28 cellular contexts compared by ENCODE assay signal in the genomic region with DNA sequence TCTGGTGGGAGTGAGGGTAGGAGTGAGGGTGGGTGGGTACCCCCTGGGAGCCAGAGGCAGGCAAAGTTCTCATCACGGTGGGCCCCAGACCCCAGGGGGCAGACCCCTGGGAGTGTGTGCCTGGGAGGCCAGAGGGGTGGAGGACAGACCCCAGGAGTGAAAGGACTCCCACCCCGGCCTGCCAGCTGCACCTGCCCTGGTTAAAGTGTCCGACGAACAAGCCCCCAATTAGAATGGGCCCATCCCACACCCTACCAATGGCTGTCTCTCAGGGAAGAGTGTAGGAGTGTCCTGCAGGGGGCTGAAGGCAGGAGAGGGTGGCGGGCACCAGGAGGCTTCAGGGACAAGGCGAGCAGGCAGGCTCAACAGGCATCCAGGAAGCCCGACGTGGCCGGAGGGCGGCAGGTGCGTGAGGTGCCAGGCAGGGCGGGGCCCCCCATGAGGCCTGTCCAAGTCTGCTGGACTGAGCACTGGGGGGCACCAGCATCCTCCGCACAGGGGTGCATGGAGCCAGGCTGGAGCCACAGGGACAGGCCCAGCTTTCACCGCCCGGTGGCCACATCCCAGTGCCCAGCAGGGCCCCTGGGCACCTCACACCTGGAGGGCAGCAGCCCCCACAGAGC. TPM values are rescaled to one million over a fixed set of nuclear protein-coding genes. Genes with fewer than 3 reads are reported as not detected.
DNase-seq lines count a peak whose midpoint lies in the region; ATAC-seq, FAIRE-seq and TF ChIP-seq lines count a peak whose summit lies in the region.
"Had no signal": no experiment of that assay in that cellular context is flagged by ENCODE, and none has a peak within 500 bp of the region (broad histone marks: within the 10 kb centered on the region; RNA-seq: fewer than 3 reads in every experiment).

No MANE protein-coding gene starts in this region.

- H3K9ac ChIP-seq in HepG2 (ENCODE audit: insufficient read depth, low read depth, low read length) (no peak overlapping the region), trophoblast cell (ENCODE audit: low read length) (no peak overlapping the region)
- H3K9ac ChIP-seq: BLaER1 had no signal

- WGBS in HepG2 (ENCODE audit: low lambda C conversion rate): 5% methylated on average over 4 of the region's 15 CpGs
- 71 to 76% methylated on average over 15 of the region's 15 CpGs for WGBS in aorta, 2 donors
- no CpG with 5 or more reads among the region's 15 CpGs for WGBS in trophoblast cell (ENCODE audit: extremely low coverage, insufficient coverage, insufficient read length)

- H3K18ac ChIP-seq in trophoblast cell (ENCODE audit: low read length): no peak overlapping the region

- no peak overlapping the region for H3K14ac ChIP-seq in trophoblast cell (ENCODE audit: low read length)

- H3K9me3 Mint-ChIP-seq in stimulated activated naive CD8-positive, alpha-beta T cell treated with anti-CD3 and anti-CD28 coated beads, Interleukin-15, amount 100 ng/mL, for 72 hours: peaks cover 8 to 19% of the 10 kb centered on the region in 2 donors

- H2AFZ ChIP-seq in HepG2 (ENCODE audit: low read length): no peak overlapping the region
- no peak overlapping the region for H2AFZ ChIP-seq in trophoblast cell (ENCODE audit: insufficient read depth, low read length, poor library complexity)

- in situ Hi-C loops in HepG2 (cut with HindIII; ENCODE audit: extremely low pct_ligation_motif_present, low pct_unique_long_range_greater_than_20kb): no loop called here

- H4K20me1 ChIP-seq in HepG2 (ENCODE audit: insufficient read depth, low read length): no peaks in the 10 kb centered on the region
- H4K20me1 ChIP-seq: BLaER1 had no signal

- no peaks in the 10 kb centered on the region for H3K9me3 ChIP-seq in HepG2 (ENCODE audit: low read length)
- H3K9me3 ChIP-seq in aorta (ENCODE audit: control insufficient read depth, low read length): peaks cover 3% of the 10 kb centered on the region
- peaks cover 23% of the 10 kb centered on the region for H3K9me3 ChIP-seq in trophoblast cell (ENCODE audit: insufficient read depth, low read depth, low read length)

- no TSS peak for BruUV-seq in HepG2 (replicated peaks; lab: Mats Ljungman, UMichigan)

- TF ChIP-seq CTCF in HepG2 (CRISPR knock-in tag; IDR thresholded peaks at IDR 0.05): peak; percentile 33; the same call in 1 of the 2 replicates

- H3K79me2 ChIP-seq in HepG2 (ENCODE audit: insufficient read depth, low read length) (no peaks in the 10 kb centered on the region), trophoblast cell (ENCODE audit: control insufficient read depth, insufficient read depth, low read length, poor library complexity) (no peaks in the 10 kb centered on the region)

- no peak for TF ChIP-seq EP300 in HepG2 (IDR thresholded peaks at IDR 0.05; ENCODE audit: low read depth in 2 of 2, low read length in 2 of 2)
- TF ChIP-seq EP300 in HepG2 (CRISPR knock-in tag; IDR thresholded peaks at IDR 0.05; ENCODE audit: borderline replicate concordance): no peak

- no peak for DNase-seq in stimulated activated naive CD8-positive, alpha-beta T cell treated with anti-CD3 and anti-CD28 coated beads, Interleukin-15, amount 100 ng/mL, for 72 hours
- no peak for DNase-seq in stimulated activated naive CD8-positive, alpha-beta T cell treated with anti-CD3 and anti-CD28 coated beads, Interleukin-15, Interleukin-2, amounts not matched to agents 100 U/mL and 50 U/mL, for 24 hours
- DNase-seq in NCI-H69 (lab: John Stamatoyannopoulos, UW): peak; percentile 5
- DNase-seq in HepG2 (ENCODE audit: low spot score): no peak
- DNase-seq in aorta: peak; percentile 29 to 45
- DNase-seq in DMS53 treated with DMSO at 0.1 percent for 48 hours (lab: John Stamatoyannopoulos, UW; ENCODE audit: unreplicated experiment): no peak
- DNase-seq in trophoblast cell: no peak
- DNase-seq: activated CD4-positive, CD25-positive, alpha-beta regulatory T cell treated with anti-CD3 and anti-CD28 coated beads, Interleukin-2, amount 50 U/mL, for 72 hours; activated CD8-positive, alpha-beta T cell treated with anti-CD3 and anti-CD28 coated beads for 36 hours; activated gamma-delta T cell treated with Interleukin-2 at 50 U/mL for 16 hours; IMR-90; NCI-H1930; NCI-H226; NCI-H748 treated with DMSO at 0.1 percent for 48 hours; retina; stimulated activated CD4-positive, alpha-beta T cell treated with anti-CD3 and anti-CD28 coated beads, Interleukin-2, amount 100 ng/mL, for 48 hours; T-helper 1 cell had no signal

- CTCF ChIA-PET in HepG2 (lab: Yijun Ruan, JAX; ENCODE audit: low intra/inter-chr PET ratio, low total read pairs): no interaction called here

- FAIRE-seq in HepG2 (lab: Jason Lieb, UNC): no peak
- FAIRE-seq: endothelial cell of umbilical vein, urothelium cell line had no signal

- no peak overlapping the region for H3K4me3 ChIP-seq in HepG2 (replicated peaks in 1 of 3; ENCODE audit: insufficient read depth in 1 of 3, low read depth in 2 of 3, low read length in 3 of 3)
- no peak overlapping the region for H3K4me3 ChIP-seq in aorta (ENCODE audit: low read length in 2 of 2)
- no peak overlapping the region for H3K4me3 ChIP-seq in trophoblast cell (ENCODE audit: low read depth, low read length)
- H3K4me3 ChIP-seq: BLaER1 had no signal

- no peak overlapping the region for H2AK5ac ChIP-seq in trophoblast cell (ENCODE audit: low read length)

- H3K27ac ChIP-seq in HepG2 (ENCODE audit: extremely low read length, insufficient read depth, low read length) (no peak overlapping the region), aorta (ENCODE audit: low read depth in 1 of 2, low read length in 2 of 2) (no peak overlapping the region), trophoblast cell (ENCODE audit: low read depth, low read length) (no peak overlapping the region)
- H3K27ac ChIP-seq: BLaER1 had no signal

- no peak overlapping the region for H4K8ac ChIP-seq in trophoblast cell (ENCODE audit: low read depth, low read length)

- no peak overlapping the region for H4K12ac ChIP-seq in trophoblast cell (ENCODE audit: low read depth, low read length)

- TF ChIP-seq RAD21 in HepG2 (CRISPR knock-in tag; IDR thresholded peaks at IDR 0.05): no peak

- H3K36me3 ChIP-seq in HepG2 (replicated peaks in 1 of 2; ENCODE audit: control insufficient read depth in 1 of 2, insufficient read depth in 2 of 2, low read length in 2 of 2) (no peaks in the 10 kb centered on the region), aorta (ENCODE audit: control insufficient read depth in 1 of 2, insufficient read depth in 2 of 2, low read length in 1 of 2) (no peaks in the 10 kb centered on the region), trophoblast cell (ENCODE audit: control insufficient read depth in 1 of 2, insufficient read depth in 2 of 2, low read length in 2 of 2) (no peaks in the 10 kb centered on the region)
- H3K36me3 ChIP-seq: BLaER1 had no signal

- ATAC-seq in stimulated activated naive CD8-positive, alpha-beta T cell treated with anti-CD3 and anti-CD28 coated beads, Interleukin-15, amount 100 ng/mL, for 72 hours: peak; percentile 39
- no peak for ATAC-seq in stimulated activated naive CD8-positive, alpha-beta T cell treated with anti-CD3 and anti-CD28 coated beads, Interleukin-15, Interleukin-2, amounts not matched to agents 100 U/mL and 50 U/mL, for 24 hours
- ATAC-seq in HepG2 (peak; percentile 59), aorta (ENCODE audit: low FRiP score) (no peak), HG02840 (IDR thresholded peaks at IDR 0.05; ENCODE audit: low FRiP score, unreplicated experiment) (no peak)
- ATAC-seq: activated CD8-positive, alpha-beta T cell treated with anti-CD3 and anti-CD28 coated beads for 36 hours had no signal

- H3K23ac ChIP-seq in trophoblast cell (ENCODE audit: low read length): no peak overlapping the region

- H3K4me3 Mint-ChIP-seq in stimulated activated naive CD8-positive, alpha-beta T cell treated with anti-CD3 and anti-CD28 coated beads, Interleukin-15, amount 100 ng/mL, for 72 hours: no peak overlapping the region
- H3K4me3 Mint-ChIP-seq: activated CD8-positive, alpha-beta T cell treated with anti-CD3 and anti-CD28 coated beads for 36 hours; natural killer cell treated with Interleukin-12 subunit alpha and Interleukin-12 subunit beta and Interleukin-15 and Interleukin-18, amount 100 ng/mL, for 72 hours had no signal

- H3K4me2 ChIP-seq in HepG2 (ENCODE audit: low read depth, low read length) (no peak overlapping the region), trophoblast cell (ENCODE audit: low read length) (no peak overlapping the region)
- H3K4me2 ChIP-seq: BLaER1 had no signal

- no peaks in the 10 kb centered on the region for H3K79me1 ChIP-seq in trophoblast cell (ENCODE audit: low read length)

- intact Hi-C loops in HepG2 (cut with micrococcal nuclease; ENCODE audit: unreplicated experiment): no loop called here
- intact Hi-C loops in aorta (cut with DNase I): no loop called here

- H3K27me3 ChIP-seq in HepG2 (ENCODE audit: control insufficient read depth in 1 of 2, insufficient read depth in 2 of 2, low read length in 2 of 2) (peaks cover 15 to 60% of the 10 kb centered on the region in 2 experiments; a peak in 4 of 5 replicates), aorta (ENCODE audit: control insufficient read depth in 1 of 2, insufficient read depth in 2 of 2, low read length in 1 of 2) (no peaks in the 10 kb centered on the region), trophoblast cell (ENCODE audit: insufficient read depth, low read length) (no peaks in the 10 kb centered on the region)
- H3K27me3 ChIP-seq: BLaER1 had no signal

- H3K4me1 ChIP-seq in HepG2 (ENCODE audit: insufficient read depth, low read length) (peaks cover 8% of the 10 kb centered on the region), aorta (ENCODE audit: control insufficient read depth in 1 of 2, insufficient read depth in 2 of 2, low read length in 2 of 2) (no peaks in the 10 kb centered on the region), trophoblast cell (ENCODE audit: control insufficient read depth in 1 of 2, insufficient read depth in 2 of 2, low read length in 2 of 2) (no peaks in the 10 kb centered on the region)

- no peaks in the 10 kb centered on the region for H3K4me1 Mint-ChIP-seq in stimulated activated naive CD8-positive, alpha-beta T cell treated with anti-CD3 and anti-CD28 coated beads, Interleukin-15, amount 100 ng/mL, for 72 hours

- H3K4ac ChIP-seq in trophoblast cell (ENCODE audit: low read depth, low read length): no peak overlapping the region

- peaks cover 47% of the 10 kb centered on the region for H3K27me3 Mint-ChIP-seq in stimulated activated naive CD8-positive, alpha-beta T cell treated with anti-CD3 and anti-CD28 coated beads, Interleukin-15, amount 100 ng/mL, for 72 hours

- POLR2A ChIA-PET in HepG2 (lab: Yijun Ruan, JAX): interaction anchor here (0.6 kb wide), 1 partner anchor 17 kb away, joined by 3 read pairs; no protein-coding TSS in a partner anchor

- no peak for TF ChIP-seq POLR2A in HepG2 (IDR thresholded peaks at IDR 0.05; ENCODE audit: insufficient read depth in 1 of 2, low read depth in 2 of 2, low read length in 2 of 2)

- no peak overlapping the region for H3K27ac Mint-ChIP-seq in stimulated activated naive CD8-positive, alpha-beta T cell treated with anti-CD3 and anti-CD28 coated beads, Interleukin-15, amount 100 ng/mL, for 72 hours
- H3K27ac Mint-ChIP-seq: activated CD8-positive, alpha-beta T cell treated with anti-CD3 and anti-CD28 coated beads for 36 hours; natural killer cell treated with Interleukin-12 subunit alpha and Interleukin-12 subunit beta and Interleukin-15 and Interleukin-18, amount 100 ng/mL, for 72 hours had no signal

- H2BK120ac ChIP-seq in trophoblast cell (ENCODE audit: insufficient read depth, low read length, poor library complexity): no peak overlapping the region

- no peak overlapping the region for H2BK12ac ChIP-seq in trophoblast cell (ENCODE audit: low read length)

- H4K91ac ChIP-seq in trophoblast cell (ENCODE audit: low read depth, low read length): no peak overlapping the region

- no peak overlapping the region for H2BK5ac ChIP-seq in trophoblast cell (ENCODE audit: low read depth, low read length, poor library complexity)

RNA-seq across cellular contexts. Expression of a gene that starts 8.7 kb away (rescaled TPM):
- 0.38 TPM in 1 of 2 replicates, not detected in the other for total RNA-seq in HepG2 (2016; rRNA removed; fragmentation: Illumina TruSeq; extraction: Trizol)
- total RNA-seq in HepG2 (2016; cell fraction: cytosol; rRNA removed; fragmentation: Illumina TruSeq; extraction: Trizol; ENCODE audit: low read depth): 0.20 TPM in 1 of 2 replicates, not detected in the other
- 0.09 TPM in 1 of 2 replicates, not detected in the other for total RNA-seq in HepG2 (2016; cell fraction: insoluble cytoplasmic fraction; rRNA removed; fragmentation: Illumina TruSeq; extraction: Trizol)
- total RNA-seq in HepG2 (2016; cell fraction: membrane; rRNA removed; fragmentation: Illumina TruSeq; extraction: Trizol): 0.25 TPM in 1 of 2 replicates, not detected in the other
- not detected in 2 replicates for total RNA-seq in HepG2 (2016; cell fraction: nucleus; rRNA removed; fragmentation: Illumina TruSeq; extraction: Trizol)
- polyA plus RNA-seq in HepG2 (2011; rRNA removed): 0.38 and 0.40 TPM in 2 replicates
- 0.43 and 0.62 TPM in 2 replicates for polyA plus RNA-seq in HepG2 (2011; cell fraction: cytosol; rRNA removed)
- polyA plus RNA-seq in HepG2 (2011; cell fraction: nucleus; rRNA removed): 0.33 and 0.45 TPM in 2 replicates
- polyA plus RNA-seq in HepG2 (2012): 0.38 and 0.73 TPM in 2 replicates
- polyA plus RNA-seq in HepG2 (2016; cell fraction: cytosol; fragmentation: Illumina TruSeq; extraction: Trizol; ENCODE audit: low read depth): not detected in 2 replicates
- not detected in 2 replicates for polyA plus RNA-seq in HepG2 (2016; cell fraction: insoluble cytoplasmic fraction; fragmentation: Illumina TruSeq; extraction: Trizol; ENCODE audit: low read depth)
- polyA plus RNA-seq in HepG2 (2016; cell fraction: membrane; fragmentation: Illumina TruSeq; extraction: Trizol; ENCODE audit: low read depth): 0.13 TPM in 1 of 2 replicates, not detected in the other
- polyA plus RNA-seq in HepG2 (2016; cell fraction: nucleus; fragmentation: Illumina TruSeq; extraction: Trizol; ENCODE audit: insufficient read depth, low read depth): not detected in 2 replicates
- 0.32 TPM in 1 of 2 replicates, not detected in the other for polyA minus RNA-seq in HepG2 (2011; rRNA and poly(A)+ RNA removed; ENCODE audit: low replicate concordance)
- polyA minus RNA-seq in HepG2 (2011; cell fraction: cytosol; rRNA and poly(A)+ RNA removed): 0.69 and 1.3 TPM in 2 replicates
- polyA minus RNA-seq in HepG2 (2011; cell fraction: nucleus; rRNA and poly(A)+ RNA removed): 0.37 and 1.3 TPM in 2 replicates
- total RNA-seq in aorta: 1 to 10 TPM; 1.9 to 2.4 TPM
- polyA plus RNA-seq in aorta: 1 to 10 TPM; 1.1 to 4.0 TPM
- 0.96 and 1.6 TPM in 2 replicates for polyA plus RNA-seq in trophoblast cell (2013)
- total RNA-seq: RPMI7951 had no signal
- polyA plus RNA-seq: IMR-90 had no signal

RNA-seq across cellular contexts. Expression of a gene that starts 40.0 kb away (rescaled TPM):
- total RNA-seq in HepG2 (2016; rRNA removed; fragmentation: Illumina TruSeq; extraction: Trizol): 753 and 1,048 TPM in 2 replicates
- 458 and 593 TPM in 2 replicates for total RNA-seq in HepG2 (2016; cell fraction: cytosol; rRNA removed; fragmentation: Illumina TruSeq; extraction: Trizol; ENCODE audit: low read depth)
- total RNA-seq in HepG2 (2016; cell fraction: insoluble cytoplasmic fraction; rRNA removed; fragmentation: Illumina TruSeq; extraction: Trizol): 792 and 1,109 TPM in 2 replicates
- 613 and 660 TPM in 2 replicates for total RNA-seq in HepG2 (2016; cell fraction: membrane; rRNA removed; fragmentation: Illumina TruSeq; extraction: Trizol)
- total RNA-seq in HepG2 (2016; cell fraction: nucleus; rRNA removed; fragmentation: Illumina TruSeq; extraction: Trizol): 219 and 249 TPM in 2 replicates
- 301 and 305 TPM in 2 replicates for polyA plus RNA-seq in HepG2 (2011; rRNA removed)
- 507 and 666 TPM in 2 replicates for polyA plus RNA-seq in HepG2 (2011; cell fraction: cytosol; rRNA removed)
- polyA plus RNA-seq in HepG2 (2011; cell fraction: nucleus; rRNA removed): 133 and 152 TPM in 2 replicates
- polyA plus RNA-seq in HepG2 (2012): 451 and 767 TPM in 2 replicates
- 482 and 603 TPM in 2 replicates for polyA plus RNA-seq in HepG2 (2016; cell fraction: cytosol; fragmentation: Illumina TruSeq; extraction: Trizol; ENCODE audit: low read depth)
- polyA plus RNA-seq in HepG2 (2016; cell fraction: insoluble cytoplasmic fraction; fragmentation: Illumina TruSeq; extraction: Trizol; ENCODE audit: low read depth): 926 and 995 TPM in 2 replicates
- 496 and 594 TPM in 2 replicates for polyA plus RNA-seq in HepG2 (2016; cell fraction: membrane; fragmentation: Illumina TruSeq; extraction: Trizol; ENCODE audit: low read depth)
- polyA plus RNA-seq in HepG2 (2016; cell fraction: nucleus; fragmentation: Illumina TruSeq; extraction: Trizol; ENCODE audit: insufficient read depth, low read depth): 426 and 431 TPM in 2 replicates
- 68.8 and 71.4 TPM in 2 replicates for polyA minus RNA-seq in HepG2 (2011; rRNA and poly(A)+ RNA removed; ENCODE audit: low replicate concordance)
- polyA minus RNA-seq in HepG2 (2011; cell fraction: cytosol; rRNA and poly(A)+ RNA removed): 62.0 and 63.6 TPM in 2 replicates
- polyA minus RNA-seq in HepG2 (2011; cell fraction: nucleus; rRNA and poly(A)+ RNA removed): 23.6 and 38.7 TPM in 2 replicates
- 100 to 1,000 TPM; 152 to 162 TPM for total RNA-seq in aorta
- polyA plus RNA-seq in aorta: 100 to 1,000 TPM; 492 to 599 TPM
- 783 and 790 TPM in 2 replicates for polyA plus RNA-seq in trophoblast cell (2013)

RNA-seq across cellular contexts. Expression of a gene that starts 40.3 kb away (rescaled TPM):
- total RNA-seq in HepG2 (2016; rRNA removed; fragmentation: Illumina TruSeq; extraction: Trizol) (11.0 and 16.0 TPM in 2 replicates), aorta (10 to 100 TPM in 1 of 2 donors, 1 to 10 TPM in 1; 5.7 to 11.5 TPM)
- total RNA-seq in HepG2 (2016; cell fraction: cytosol; rRNA removed; fragmentation: Illumina TruSeq; extraction: Trizol; ENCODE audit: low read depth): 6.7 and 8.0 TPM in 2 replicates
- 10.1 and 16.2 TPM in 2 replicates for total RNA-seq in HepG2 (2016; cell fraction: insoluble cytoplasmic fraction; rRNA removed; fragmentation: Illumina TruSeq; extraction: Trizol)
- 7.6 and 8.2 TPM in 2 replicates for total RNA-seq in HepG2 (2016; cell fraction: membrane; rRNA removed; fragmentation: Illumina TruSeq; extraction: Trizol)
- total RNA-seq in HepG2 (2016; cell fraction: nucleus; rRNA removed; fragmentation: Illumina TruSeq; extraction: Trizol): 15.9 and 16.6 TPM in 2 replicates
- polyA plus RNA-seq in HepG2 (2011; rRNA removed) (6.5 and 11.5 TPM in 2 replicates), aorta (10 to 100 TPM; 15.4 to 19.8 TPM)
- 4.1 and 4.4 TPM in 2 replicates for polyA plus RNA-seq in HepG2 (2011; cell fraction: cytosol; rRNA removed)
- 40.0 and 46.9 TPM in 2 replicates for polyA plus RNA-seq in HepG2 (2011; cell fraction: nucleus; rRNA removed)
- 7.4 and 8.9 TPM in 2 replicates for polyA plus RNA-seq in HepG2 (2012)
- polyA plus RNA-seq in HepG2 (2016; cell fraction: cytosol; fragmentation: Illumina TruSeq; extraction: Trizol; ENCODE audit: low read depth): 4.4 and 5.5 TPM in 2 replicates
- 8.5 and 12.2 TPM in 2 replicates for polyA plus RNA-seq in HepG2 (2016; cell fraction: insoluble cytoplasmic fraction; fragmentation: Illumina TruSeq; extraction: Trizol; ENCODE audit: low read depth)
- 4.9 and 6.3 TPM in 2 replicates for polyA plus RNA-seq in HepG2 (2016; cell fraction: membrane; fragmentation: Illumina TruSeq; extraction: Trizol; ENCODE audit: low read depth)
- polyA plus RNA-seq in HepG2 (2016; cell fraction: nucleus; fragmentation: Illumina TruSeq; extraction: Trizol; ENCODE audit: insufficient read depth, low read depth): 33.7 and 41.8 TPM in 2 replicates
- 3.4 and 4.4 TPM in 2 replicates for polyA minus RNA-seq in HepG2 (2011; rRNA and poly(A)+ RNA removed; ENCODE audit: low replicate concordance)
- 1.4 TPM in 1 of 2 replicates, not detected in the other for polyA minus RNA-seq in HepG2 (2011; cell fraction: cytosol; rRNA and poly(A)+ RNA removed)
- 11.8 and 15.5 TPM in 2 replicates for polyA minus RNA-seq in HepG2 (2011; cell fraction: nucleus; rRNA and poly(A)+ RNA removed)
- 5.2 and 5.5 TPM in 2 replicates for polyA plus RNA-seq in trophoblast cell (2013)

RNA-seq across cellular contexts. Expression of a gene that starts 54.9 kb away (rescaled TPM):
- total RNA-seq in HepG2 (2016; rRNA removed; fragmentation: Illumina TruSeq; extraction: Trizol) (0.07 TPM in 1 of 2 replicates, not detected in the other), aorta (10 to 100 TPM; 10.8 to 20.0 TPM)
- not detected in 2 replicates for total RNA-seq in HepG2 (2016; cell fraction: cytosol; rRNA removed; fragmentation: Illumina TruSeq; extraction: Trizol; ENCODE audit: low read depth)
- total RNA-seq in HepG2 (2016; cell fraction: insoluble cytoplasmic fraction; rRNA removed; fragmentation: Illumina TruSeq; extraction: Trizol): 0.09 TPM in 1 of 2 replicates, not detected in the other
- total RNA-seq in HepG2 (2016; cell fraction: membrane; rRNA removed; fragmentation: Illumina TruSeq; extraction: Trizol): not detected in 2 replicates
- 0.62 TPM in 1 of 2 replicates, not detected in the other for total RNA-seq in HepG2 (2016; cell fraction: nucleus; rRNA removed; fragmentation: Illumina TruSeq; extraction: Trizol)
- polyA plus RNA-seq in HepG2 (2011; rRNA removed) (0.17 and 0.22 TPM in 2 replicates), aorta (10 to 100 TPM in 1 of 2 donors, 1 to 10 TPM in 1; 3.0 to 22.9 TPM)
- 0.10 and 0.16 TPM in 2 replicates for polyA plus RNA-seq in HepG2 (2011; cell fraction: cytosol; rRNA removed)
- polyA plus RNA-seq in HepG2 (2011; cell fraction: nucleus; rRNA removed): 1.9 and 2.5 TPM in 2 replicates
- 0.21 and 0.29 TPM in 2 replicates for polyA plus RNA-seq in HepG2 (2012)
- 0.07 TPM in 1 of 2 replicates, not detected in the other for polyA plus RNA-seq in HepG2 (2016; cell fraction: cytosol; fragmentation: Illumina TruSeq; extraction: Trizol; ENCODE audit: low read depth)
- not detected in 2 replicates for polyA plus RNA-seq in HepG2 (2016; cell fraction: insoluble cytoplasmic fraction; fragmentation: Illumina TruSeq; extraction: Trizol; ENCODE audit: low read depth)
- not detected in 2 replicates for polyA plus RNA-seq in HepG2 (2016; cell fraction: membrane; fragmentation: Illumina TruSeq; extraction: Trizol; ENCODE audit: low read depth)
- 0.53 TPM in 1 of 2 replicates, not detected in the other for polyA plus RNA-seq in HepG2 (2016; cell fraction: nucleus; fragmentation: Illumina TruSeq; extraction: Trizol; ENCODE audit: insufficient read depth, low read depth)
- 0.12 TPM in 1 of 2 replicates, not detected in the other for polyA minus RNA-seq in HepG2 (2011; rRNA and poly(A)+ RNA removed; ENCODE audit: low replicate concordance)
- not detected in 2 replicates for polyA minus RNA-seq in HepG2 (2011; cell fraction: cytosol; rRNA and poly(A)+ RNA removed)
- 0.25 and 0.26 TPM in 2 replicates for polyA minus RNA-seq in HepG2 (2011; cell fraction: nucleus; rRNA and poly(A)+ RNA removed)
- 1.8 and 2.1 TPM in 2 replicates for polyA plus RNA-seq in trophoblast cell (2013)
- total RNA-seq: RPMI7951 had no signal

RNA-seq across cellular contexts. Expression of a gene that starts 58.0 kb away (rescaled TPM):
- total RNA-seq in HepG2 (2016; rRNA removed; fragmentation: Illumina TruSeq; extraction: Trizol) (not detected in 2 replicates), aorta (not detected)
- total RNA-seq in HepG2 (2016; cell fraction: cytosol; rRNA removed; fragmentation: Illumina TruSeq; extraction: Trizol; ENCODE audit: low read depth): not detected in 2 replicates
- total RNA-seq in HepG2 (2016; cell fraction: insoluble cytoplasmic fraction; rRNA removed; fragmentation: Illumina TruSeq; extraction: Trizol): not detected in 2 replicates
- not detected in 2 replicates for total RNA-seq in HepG2 (2016; cell fraction: membrane; rRNA removed; fragmentation: Illumina TruSeq; extraction: Trizol)
- total RNA-seq in HepG2 (2016; cell fraction: nucleus; rRNA removed; fragmentation: Illumina TruSeq; extraction: Trizol): not detected in 2 replicates
- polyA plus RNA-seq in HepG2 (2011; rRNA removed) (not detected in 2 replicates), aorta (not detected)
- 0.04 TPM in 1 of 2 replicates, not detected in the other for polyA plus RNA-seq in HepG2 (2011; cell fraction: cytosol; rRNA removed)
- polyA plus RNA-seq in HepG2 (2011; cell fraction: nucleus; rRNA removed): not detected in 2 replicates
- 0.05 TPM in 1 of 2 replicates, not detected in the other for polyA plus RNA-seq in HepG2 (2012)
- not detected in 2 replicates for polyA plus RNA-seq in HepG2 (2016; cell fraction: cytosol; fragmentation: Illumina TruSeq; extraction: Trizol; ENCODE audit: low read depth)
- polyA plus RNA-seq in HepG2 (2016; cell fraction: insoluble cytoplasmic fraction; fragmentation: Illumina TruSeq; extraction: Trizol; ENCODE audit: low read depth): not detected in 2 replicates
- polyA plus RNA-seq in HepG2 (2016; cell fraction: membrane; fragmentation: Illumina TruSeq; extraction: Trizol; ENCODE audit: low read depth): not detected in 2 replicates
- polyA plus RNA-seq in HepG2 (2016; cell fraction: nucleus; fragmentation: Illumina TruSeq; extraction: Trizol; ENCODE audit: insufficient read depth, low read depth): not detected in 2 replicates
- not detected in 2 replicates for polyA minus RNA-seq in HepG2 (2011; rRNA and poly(A)+ RNA removed; ENCODE audit: low replicate concordance)
- polyA minus RNA-seq in HepG2 (2011; cell fraction: cytosol; rRNA and poly(A)+ RNA removed): not detected in 2 replicates
- polyA minus RNA-seq in HepG2 (2011; cell fraction: nucleus; rRNA and poly(A)+ RNA removed): not detected in 2 replicates
- not detected in 2 replicates for polyA plus RNA-seq in trophoblast cell (2013)
- total RNA-seq: activated CD8-positive, alpha-beta T cell treated with anti-CD3 and anti-CD28 coated beads for 36 hours; dermis microvascular lymphatic vessel endothelial cell; endothelial cell of umbilical vein; glomerular endothelial cell; IMR-90; liver; mononuclear cell; natural killer cell treated with Interleukin-12 subunit alpha and Interleukin-12 subunit beta and Interleukin-15 and Interleukin-18, amount 100 ng/mL, for 72 hours; osteocyte; RPMI7951 had no signal
- polyA plus RNA-seq: endothelial cell of umbilical vein, IMR-90, liver had no signal

Comparison
In these comparisons a context has a peak if more than half of its experiments do, and no peak if none do; other contexts are left out.
1. ATAC-seq: peak in stimulated activated naive CD8-positive, alpha-beta T cell treated with anti-CD3 and anti-CD28 coated beads, Interleukin-15, amount 100 ng/mL, for 72 hours (single experiment) and HepG2 (single experiment); none in stimulated activated naive CD8-positive, alpha-beta T cell treated with anti-CD3 and anti-CD28 coated beads, Interleukin-15, Interleukin-2, amounts not matched to agents 100 U/mL and 50 U/mL, for 24 hours (single experiment), aorta (single experiment) and HG02840 (single experiment).
2. DNase-seq: peak in NCI-H69 (single experiment) and aorta (2 of 2); none in stimulated activated naive CD8-positive, alpha-beta T cell treated with anti-CD3 and anti-CD28 coated beads, Interleukin-15, amount 100 ng/mL, for 72 hours (0 of 2), stimulated activated naive CD8-positive, alpha-beta T cell treated with anti-CD3 and anti-CD28 coated beads, Interleukin-15, Interleukin-2, amounts not matched to agents 100 U/mL and 50 U/mL, for 24 hours (single experiment), HepG2 (single experiment), DMS53 treated with DMSO at 0.1 percent for 48 hours (single experiment) and trophoblast cell (0 of 2).